ENCODE assay signal across 22 cellular contexts in genomic region chr1:46128336-46128735, GRCh38. TPM values are rescaled to one million over a fixed set of nuclear protein-coding genes. Genes with fewer than 3 reads are reported as not detected.
A peak's percentile ranks its signal among the peaks of the same experiment; 100 is the strongest.
DNase-seq lines count a peak whose midpoint lies in the region; ATAC-seq, FAIRE-seq and TF ChIP-seq lines count a peak whose summit lies in the region.
"Had no signal": no experiment of that assay in that cellular context is flagged by ENCODE, and none has a peak within 500 bp of the region (broad histone marks: within the 10 kb centered on the region; RNA-seq: fewer than 3 reads in every experiment).

No MANE protein-coding gene starts in this region.

- peaks cover 12% of the 10 kb centered on the region for H3K36me3 Mint-ChIP-seq in nephron (ENCODE audit: low read depth)

- FAIRE-seq in bronchial epithelial cell (lab: Jason Lieb, UNC) = no peak

- H3K27ac Mint-ChIP-seq in nephron = no peak overlapping the region

- H3K4me3 ChIP-seq in bronchial epithelial cell (ENCODE audit: low read depth, low read length) = no peak overlapping the region
- H3K4me3 ChIP-seq: mucosa of descending colon, thoracic aorta had no signal

- peaks cover 35% of the 10 kb centered on the region for H3K4me1 Mint-ChIP-seq in nephron

- H3K9me3 Mint-ChIP-seq in nephron = no peaks in the 10 kb centered on the region

- H3K27ac ChIP-seq in C4-2B = peak overlapping the region; percentile 23; the same call in 1 of the 2 replicates
- H3K27ac ChIP-seq: thoracic aorta had no signal

- H3K36me3 ChIP-seq in bronchial epithelial cell (ENCODE audit: control insufficient read depth, insufficient read depth, low read length) = no peaks in the 10 kb centered on the region
- H3K36me3 ChIP-seq: thoracic aorta had no signal

- peak overlapping the region; percentile 88 to 92 (median 91) for H3K4me3 Mint-ChIP-seq in nephron

- H3K27me3 ChIP-seq in bronchial epithelial cell (ENCODE audit: control insufficient read depth, insufficient read depth, low read length) = no peaks in the 10 kb centered on the region

- TF ChIP-seq CTCF in C4-2B (conservative IDR thresholded peaks at IDR 0.05) = no peak
- no peak for TF ChIP-seq CTCF in bronchial epithelial cell (IDR thresholded peaks at IDR 0.05; ENCODE audit: insufficient read depth, low read length, severe bottlenecking)
- TF ChIP-seq CTCF in nephron (IDR thresholded peaks at IDR 0.05; ENCODE audit: unreplicated experiment in 3 of 3) = no peak

- peak; percentile 77 for DNase-seq in M059J (ENCODE audit: low read depth)
- DNase-seq in bronchial epithelial cell (ENCODE audit: low read depth) = peak; percentile 81
- DNase-seq in HuH-7.5 (ENCODE audit: low spot score) = no peak
- DNase-seq in activated CD4-positive, alpha-beta T cell treated with anti-CD3 and anti-CD28 coated beads, Interleukin-2, amount 50 U/mL, for 48 hours = no peak
- DNase-seq: activated CD4-positive, alpha-beta T cell treated with anti-CD3 and anti-CD28 coated beads for 48 hours; aorta; mucosa of descending colon; MV-4-11; NCI-H1930; NCI-H510A treated with DMSO at 0.1 percent for 48 hours; SK-N-SH; stimulated activated CD4-positive, alpha-beta T cell treated with anti-CD3 and anti-CD28 coated beads, Interleukin-4, amount 100 ng/mL, for 4 hours; stimulated activated CD8-positive, alpha-beta memory T cell treated with anti-CD3 and anti-CD28 coated beads, Interleukin-4, amount 100 ng/mL, for 48 hours had no signal

- ATAC-seq in HG02763 (IDR thresholded peaks at IDR 0.05; ENCODE audit: unreplicated experiment) (no peak), HG02981 (IDR thresholded peaks at IDR 0.05; ENCODE audit: unreplicated experiment) (no peak)
- ATAC-seq: mucosa of descending colon had no signal

- no peaks in the 10 kb centered on the region for H3K27me3 Mint-ChIP-seq in nephron (ENCODE audit: low read depth)

RNA-seq across cellular contexts. Expression of gene PIK3R3, which starts 4.1 kb away (rescaled TPM):
- 13.1 and 20.6 TPM in 2 replicates for total RNA-seq in M059J (2014; rRNA removed; shearing (Covaris generic))
- total RNA-seq in bronchial epithelial cell = 1.8 and 4.0 TPM in 2 replicates

RNA-seq across cellular contexts. Expression of gene TSPAN1, which starts 46.6 kb away (rescaled TPM):
- 0.47 and 1.7 TPM in 2 replicates for total RNA-seq in M059J (2014; rRNA removed; shearing (Covaris generic))
- 42.1 and 49.4 TPM in 2 replicates for total RNA-seq in bronchial epithelial cell
- total RNA-seq: Daoy, skeletal muscle tissue had no signal

RNA-seq across cellular contexts. Expression of gene P3R3URF, which starts 48.0 kb away (rescaled TPM):
- total RNA-seq in M059J (2014; rRNA removed; shearing (Covaris generic)) = not detected in 2 replicates
- not detected in 2 replicates for total RNA-seq in bronchial epithelial cell
- total RNA-seq: aorta, Daoy, kidney epithelial cell, mucosa of descending colon, osteoblast, skeletal muscle tissue, thoracic aorta had no signal

Comparison
In these comparisons a context has a peak if more than half of its experiments do, and no peak if none do; other contexts are left out.
1. DNase-seq: peak in M059J (single experiment) and bronchial epithelial cell (single experiment); none in HuH-7.5 (single experiment) and activated CD4-positive, alpha-beta T cell treated with anti-CD3 and anti-CD28 coated beads, Interleukin-2, amount 50 U/mL, for 48 hours (0 of 2).
2. RNA of gene TSPAN1, which starts 46.6 kb away (total RNA-seq): 42.1 to 49.4 TPM in bronchial epithelial cell; 0.47 to 1.7 TPM in M059J; every median in the first group is over 10 times any median in the second.